In the genomic region with DNA sequence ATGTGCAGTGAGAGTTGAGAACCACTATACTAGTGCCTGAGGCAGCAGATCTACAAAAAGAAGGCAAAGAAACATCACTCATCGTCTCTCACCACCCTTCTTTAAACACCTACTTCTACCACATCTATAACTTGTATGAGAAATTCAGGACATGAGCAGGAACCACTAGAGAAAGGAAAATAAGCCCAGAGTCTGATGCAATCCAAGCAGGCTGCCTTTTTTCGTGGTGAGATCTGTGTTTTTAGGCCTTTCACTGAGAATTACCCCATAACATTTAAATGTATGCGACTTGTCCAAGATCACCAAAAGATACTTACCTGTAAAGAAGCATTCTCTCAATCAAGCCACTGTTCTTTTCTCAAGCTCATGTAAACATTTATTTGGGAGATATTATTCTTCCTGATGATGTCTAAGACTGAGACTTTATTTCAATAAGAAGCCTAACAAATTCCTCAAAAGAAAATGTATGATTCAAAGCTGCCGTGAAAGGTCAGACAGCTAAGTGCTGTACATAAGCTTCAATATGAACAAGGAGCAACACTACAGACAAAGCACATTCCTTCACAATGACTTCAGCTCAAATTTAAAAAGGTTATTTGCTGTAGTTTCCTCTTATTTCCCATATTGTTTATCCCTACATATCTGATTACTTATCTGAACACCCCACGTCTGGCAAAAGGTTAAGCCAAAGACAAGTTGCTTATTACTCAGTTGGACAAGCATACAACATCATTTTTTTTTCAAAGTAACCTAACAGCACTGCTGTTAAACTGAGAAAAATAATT, we compare ENCODE assay signal across 14 cellular contexts. TPM values are rescaled to one million over a fixed set of nuclear protein-coding genes. Genes with fewer than 3 reads are reported as not detected.
A peak's percentile ranks its signal among the peaks of the same experiment; 100 is the strongest.
DNase-seq lines count a peak whose midpoint lies in the region; ATAC-seq and TF ChIP-seq lines count a peak whose summit lies in the region.
"Had no signal": no experiment of that assay in that cellular context is flagged by ENCODE, and none has a peak within 500 bp of the region (broad histone marks: within the 10 kb centered on the region; RNA-seq: fewer than 3 reads in every experiment).

No MANE protein-coding gene starts in this region.

- TF ChIP-seq POLR2A in IMR-90 (IDR thresholded peaks at IDR 0.05; ENCODE audit: low read depth, low read length) (no peak), testis (IDR thresholded peaks at IDR 0.05) (no peak)

- peak overlapping the region in 1 of 2 experiments; percentile 77; a peak in 2 of 4 replicates for H4K8ac ChIP-seq in IMR-90 (ENCODE audit: low read depth in 2 of 2, low read length in 2 of 2)

- peaks cover 3% of the 10 kb centered on the region; the same call in 1 of the 2 replicates for H3K9me1 ChIP-seq in IMR-90 (ENCODE audit: insufficient read depth, low read length)

- dilution Hi-C loops in IMR-90 (cut with HindIII; ENCODE audit: low sequenced_read_pairs, unreplicated experiment): no loop called here

- ATAC-seq in IMR-90 (ENCODE audit: low read depth): peak; percentile 92
- no peak for ATAC-seq in GM18858 (IDR thresholded peaks at IDR 0.05; ENCODE audit: unreplicated experiment)
- no peak for ATAC-seq in activated T-helper 17 cell treated with anti-CD3 and anti-CD28 coated beads, Interleukin-2, amount 50 U/mL, for 72 hours (replicated peaks)

- H3K27ac Mint-ChIP-seq in chondrocyte (ENCODE audit: unreplicated experiment): peak overlapping the region; percentile 82
- H3K27ac Mint-ChIP-seq in mesothelial cell of epicardium: peak overlapping the region; percentile 82
- H3K27ac Mint-ChIP-seq in activated T-helper 17 cell treated with anti-CD3 and anti-CD28 coated beads, Interleukin-2, amount 50 U/mL, for 72 hours: no peak overlapping the region

- no peak overlapping the region for H3K56ac ChIP-seq in IMR-90 (ENCODE audit: extremely low read depth, insufficient read depth, low read length)

- in situ Hi-C loops in IMR-90 (cut with MboI; ENCODE audit: low sequenced_read_pairs): no loop called here

- H3K9ac ChIP-seq in BLaER1 (0 out of 2 replicates have a peak overlapping the region, but pooled peaks have one; percentile 29), IMR-90 (ENCODE audit: low read depth, low read length) (peak overlapping the region; percentile 33; the same call in 1 of the 2 replicates)

- peak overlapping the region; percentile 42 for H2BK5ac ChIP-seq in IMR-90 (ENCODE audit: low read depth, low read length, poor library complexity, severe bottlenecking)

- H3K18ac ChIP-seq in IMR-90 (ENCODE audit: low read depth, low read length): no peak overlapping the region; the same call in 1 of the 2 replicates

- no peak overlapping the region for H3K27ac ChIP-seq in BLaER1
- peak overlapping the region; percentile 60 for H3K27ac ChIP-seq in IMR-90 (ENCODE audit: insufficient read depth, low read length)
- no peak overlapping the region for H3K27ac ChIP-seq in testis
- H3K27ac ChIP-seq: prostate gland, VCaP had no signal

- H3K27me3 Mint-ChIP-seq in chondrocyte (ENCODE audit: low read depth): no peaks in the 10 kb centered on the region
- H3K27me3 Mint-ChIP-seq in mesothelial cell of epicardium (ENCODE audit: low read depth): no peaks in the 10 kb centered on the region
- no peaks in the 10 kb centered on the region for H3K27me3 Mint-ChIP-seq in activated T-helper 17 cell treated with anti-CD3 and anti-CD28 coated beads, Interleukin-2, amount 50 U/mL, for 72 hours

- H3K23ac ChIP-seq in IMR-90 (ENCODE audit: low read depth, low read length): peak overlapping the region; percentile 35; the same call in 1 of the 2 replicates

- H2AK9ac ChIP-seq in IMR-90 (replicated peaks; ENCODE audit: low read depth, low read length, poor library complexity): no peak overlapping the region

- no peak overlapping the region for H2AFZ ChIP-seq in IMR-90 (replicated peaks; ENCODE audit: low read length, poor library complexity)

- TF ChIP-seq CTCF in IMR-90 (conservative IDR thresholded peaks at IDR 0.05; ENCODE audit: low read depth, low read length): no peak
- no peak for TF ChIP-seq CTCF in chondrocyte (IDR thresholded peaks at IDR 0.05)
- TF ChIP-seq CTCF in mesothelial cell of epicardium (IDR thresholded peaks at IDR 0.05; ENCODE audit: unreplicated experiment): no peak
- no peak for TF ChIP-seq CTCF in testis (IDR thresholded peaks at IDR 0.05)

- intact Hi-C loops in IMR-90 (cut with micrococcal nuclease) (loop anchor here (10.0 kb wide), 1 partner anchor 444 kb away; no protein-coding TSS in a partner anchor), testis (cut with DNase I; ENCODE audit: low total_unique reads) (no loop called here)

- DNase-seq in IMR-90 (peak; percentile 87), chondrocyte (ENCODE audit: low spot score) (no peak), mesothelial cell of epicardium (ENCODE audit: low spot score in 2 of 2, unreplicated experiment in 2 of 2) (no peak), SHP77 (lab: John Stamatoyannopoulos, UW) (no peak), testis (no peak)
- DNase-seq: C1 segment of cervical spinal cord; GOT3; NCI-H2081 treated with DMSO at 0.1 percent for 48 hours; stimulated activated CD8-positive, alpha-beta memory T cell treated with anti-CD3 and anti-CD28 coated beads, Interleukin-4, amount 100 ng/mL, for 48 hours had no signal

- BruUV-seq in IMR-90 (replicated peaks; lab: Mats Ljungman, UMichigan): no TSS peak

- H3K79me1 ChIP-seq in IMR-90 (ENCODE audit: low read depth in 1 of 2, low read length in 2 of 2): no peaks in the 10 kb centered on the region

- peak overlapping the region; percentile 70; the same call in 1 of the 2 replicates for H3K14ac ChIP-seq in IMR-90 (replicated peaks; ENCODE audit: low read depth, low read length)

- peaks cover 15% of the 10 kb centered on the region for H3K4me1 Mint-ChIP-seq in chondrocyte (ENCODE audit: low read depth)
- peaks cover 12% of the 10 kb centered on the region for H3K4me1 Mint-ChIP-seq in mesothelial cell of epicardium
- no peaks in the 10 kb centered on the region for H3K4me1 Mint-ChIP-seq in activated T-helper 17 cell treated with anti-CD3 and anti-CD28 coated beads, Interleukin-2, amount 50 U/mL, for 72 hours

- H2AK5ac ChIP-seq in IMR-90 (ENCODE audit: low read depth, low read length): peak overlapping the region; percentile 47; the same call in 1 of the 2 replicates

- H3K9me3 Mint-ChIP-seq in chondrocyte (ENCODE audit: low read depth): no peaks in the 10 kb centered on the region
- no peaks in the 10 kb centered on the region for H3K9me3 Mint-ChIP-seq in mesothelial cell of epicardium
- no peaks in the 10 kb centered on the region for H3K9me3 Mint-ChIP-seq in activated T-helper 17 cell treated with anti-CD3 and anti-CD28 coated beads, Interleukin-2, amount 50 U/mL, for 72 hours

- peak overlapping the region; percentile 57 for H4K91ac ChIP-seq in IMR-90 (ENCODE audit: insufficient read depth, low read depth, low read length)

- H3K4me3 ChIP-seq in BLaER1 (no peak overlapping the region), IMR-90 (ENCODE audit: insufficient read depth, low read depth, low read length) (no peak overlapping the region), testis (no peak overlapping the region)
- H3K4me3 ChIP-seq: prostate gland had no signal

- H3K36me3 Mint-ChIP-seq in chondrocyte (ENCODE audit: low read depth) (peaks cover 3% of the 10 kb centered on the region), mesothelial cell of epicardium (peaks cover 6% of the 10 kb centered on the region)
- H3K36me3 Mint-ChIP-seq in activated T-helper 17 cell treated with anti-CD3 and anti-CD28 coated beads, Interleukin-2, amount 50 U/mL, for 72 hours (ENCODE audit: low read depth): peaks cover 74% of the 10 kb centered on the region

- H3K4me1 ChIP-seq in BLaER1: no peaks in the 10 kb centered on the region
- peaks cover 7% of the 10 kb centered on the region for H3K4me1 ChIP-seq in IMR-90 (ENCODE audit: control insufficient read depth, insufficient read depth, low read length)
- H3K4me1 ChIP-seq in testis: no peaks in the 10 kb centered on the region
- H3K4me1 ChIP-seq: prostate gland had no signal

- no peak overlapping the region for H3K4me3 Mint-ChIP-seq in chondrocyte (ENCODE audit: unreplicated experiment)
- no peak overlapping the region for H3K4me3 Mint-ChIP-seq in mesothelial cell of epicardium
- no peak overlapping the region for H3K4me3 Mint-ChIP-seq in activated T-helper 17 cell treated with anti-CD3 and anti-CD28 coated beads, Interleukin-2, amount 50 U/mL, for 72 hours

- peak overlapping the region; percentile 65; the same call in 1 of the 2 replicates for H2BK20ac ChIP-seq in IMR-90 (ENCODE audit: low read depth, low read length)

- peak overlapping the region; percentile 66 for H3K4ac ChIP-seq in IMR-90 (ENCODE audit: low read depth, low read length)

- H3K9me3 ChIP-seq in BLaER1 (no peaks in the 10 kb centered on the region), IMR-90 (ENCODE audit: control insufficient read depth, insufficient read depth, low read length) (no peaks in the 10 kb centered on the region), testis (no peaks in the 10 kb centered on the region)
- H3K9me3 ChIP-seq: prostate gland had no signal

- no CpG with 5 or more reads among the region's 5 CpGs for WGBS in IMR-90 (ENCODE audit: extremely low coverage in 2 of 2, insufficient read length in 1 of 2), 2 experiments
- WGBS in testis, 2 donors: 83 to 85% methylated on average over 5 of the region's 5 CpGs

- H3K4me2 ChIP-seq in BLaER1 (no peak overlapping the region), IMR-90 (ENCODE audit: low read depth, low read length) (peak overlapping the region; percentile 67)

- H4K5ac ChIP-seq in IMR-90 (ENCODE audit: low read depth, low read length): no peak overlapping the region; the same call in 1 of the 2 replicates

- POLR2A ChIA-PET in IMR-90 (lab: Charles Lee; ENCODE audit: unreplicated experiment): interaction anchor here (1.3 kb wide), 1 partner anchor 17 kb away, joined by 4 read pairs; the partner anchor contains the start of gene SPICE1

- no peak overlapping the region for H2BK15ac ChIP-seq in IMR-90 (ENCODE audit: low read depth, low read length)

- H3K27me3 ChIP-seq in BLaER1: no peaks in the 10 kb centered on the region
- H3K27me3 ChIP-seq in IMR-90 (ENCODE audit: control insufficient read depth, insufficient read depth, low read length): no peaks in the 10 kb centered on the region
- no peaks in the 10 kb centered on the region for H3K27me3 ChIP-seq in testis

- CTCF ChIA-PET in IMR-90 (lab: Yijun Ruan, JAX): interaction anchor here (1.0 to 1.7 kb wide), 4 partner anchors 62 to 246 kb away, joined by 4 to 8 read pairs (median 4); no protein-coding TSS in a partner anchor

- H3K36me3 ChIP-seq in BLaER1 (peaks cover 28% of the 10 kb centered on the region), IMR-90 (ENCODE audit: control insufficient read depth, insufficient read depth, low read length) (peaks cover 4% of the 10 kb centered on the region; the same call in 1 of the 2 replicates), testis (ENCODE audit: low read depth, missing control alignments) (no peaks in the 10 kb centered on the region)
- H3K36me3 ChIP-seq: prostate gland had no signal

- no peaks in the 10 kb centered on the region for H4K20me1 ChIP-seq in BLaER1
- no peaks in the 10 kb centered on the region for H4K20me1 ChIP-seq in IMR-90 (ENCODE audit: insufficient read depth, low read length)

- TF ChIP-seq RAD21 in IMR-90 (IDR thresholded peaks at IDR 0.05; ENCODE audit: low read length): no peak

- peak overlapping the region; percentile 88 for H2BK120ac ChIP-seq in IMR-90 (ENCODE audit: low read depth, low read length)

RNA-seq across cellular contexts. Expression of gene SPICE1, which starts 16.5 kb away (rescaled TPM):
- total RNA-seq in IMR-90 (2012; rRNA removed) (10.8 TPM in 2 replicates), chondrocyte (8.8 to 19.5 TPM (median 9.3 TPM) in 3 replicates), mesothelial cell of epicardium (24.2 to 28.5 TPM (median 27.8 TPM) in 3 replicates), testis (10 to 100 TPM; 29.4 to 31.2 TPM)
- polyA plus RNA-seq in IMR-90 (2012; rRNA removed) (2.7 and 3.5 TPM in 2 replicates), testis (ENCODE audit: insufficient read depth, low read depth, low replicate concordance) (12.6 TPM)
- 0.51 and 0.70 TPM in 2 replicates for polyA plus RNA-seq in IMR-90 (2012; cell fraction: cytosol; rRNA removed)
- polyA plus RNA-seq in IMR-90 (2012; cell fraction: nucleus; rRNA removed; ENCODE audit: low replicate concordance): 0.91 and 9.4 TPM in 2 replicates
- 10 to 100 TPM; 24.7 to 56.8 TPM for total RNA-seq in activated T-helper 17 cell treated with anti-CD3 and anti-CD28 coated beads, Interleukin-2, amount 50 U/mL, for 72 hours

RNA-seq across cellular contexts. Expression of gene SIDT1, which starts 33.9 kb away (rescaled TPM):
- total RNA-seq in IMR-90 (2012; rRNA removed) (not detected in 2 replicates), chondrocyte (not detected in 3 replicates), mesothelial cell of epicardium (not detected in 3 replicates), testis (1 to 10 TPM; 5.9 to 8.6 TPM)
- polyA plus RNA-seq in IMR-90 (2012; rRNA removed) (not detected in 2 replicates), testis (ENCODE audit: insufficient read depth, low read depth, low replicate concordance) (5.0 TPM)
- not detected in 2 replicates for polyA plus RNA-seq in IMR-90 (2012; cell fraction: cytosol; rRNA removed)
- polyA plus RNA-seq in IMR-90 (2012; cell fraction: nucleus; rRNA removed; ENCODE audit: low replicate concordance): not detected in 2 replicates
- total RNA-seq in activated T-helper 17 cell treated with anti-CD3 and anti-CD28 coated beads, Interleukin-2, amount 50 U/mL, for 72 hours: 10 to 100 TPM; 17.0 to 20.8 TPM

RNA-seq across cellular contexts. Expression of gene CFAP44, which starts 57.1 kb away (rescaled TPM):
- total RNA-seq in IMR-90 (2012; rRNA removed) (0.90 and 1.9 TPM in 2 replicates), chondrocyte (3.5 to 12.0 TPM (median 5.7 TPM) in 3 replicates), mesothelial cell of epicardium (11.5 to 13.4 TPM (median 11.5 TPM) in 3 replicates), testis (10 to 100 TPM; 17.2 to 23.0 TPM)
- polyA plus RNA-seq in IMR-90 (2012; rRNA removed) (1.1 and 1.7 TPM in 2 replicates), testis (ENCODE audit: insufficient read depth, low read depth, low replicate concordance) (14.1 TPM)
- 0.03 and 0.04 TPM in 2 replicates for polyA plus RNA-seq in IMR-90 (2012; cell fraction: cytosol; rRNA removed)
- 1.4 and 14.3 TPM in 2 replicates for polyA plus RNA-seq in IMR-90 (2012; cell fraction: nucleus; rRNA removed; ENCODE audit: low replicate concordance)
- 10 to 100 TPM in 1 of 2 donors, 1 to 10 TPM in 1; 8.3 to 11.6 TPM for total RNA-seq in activated T-helper 17 cell treated with anti-CD3 and anti-CD28 coated beads, Interleukin-2, amount 50 U/mL, for 72 hours
